In genomic region chr1:229440821-229441537, GRCh38 we compare ENCODE assay signal across 9 cellular contexts. TPM values are rescaled to one million over a fixed set of nuclear protein-coding genes. Genes with fewer than 3 reads are reported as not detected.
DNase-seq lines count a peak whose midpoint lies in the region; ATAC-seq and TF ChIP-seq lines count a peak whose summit lies in the region.
"Had no signal": no experiment of that assay in that cellular context is flagged by ENCODE, and none has a peak within 500 bp of the region (broad histone marks: within the 10 kb centered on the region; RNA-seq: fewer than 3 reads in every experiment).

No MANE protein-coding gene starts in this region.

- H4K20me1 ChIP-seq in osteoblast (ENCODE audit: insufficient read depth, low read length): no peaks in the 10 kb centered on the region

- H3K4me1 Mint-ChIP-seq in activated T-cell treated with anti-CD3 and anti-CD28 coated beads, Interleukin-2, amount 50 U/mL, for 72 hours (ENCODE audit: low read depth): peaks cover 36% of the 10 kb centered on the region

- ATAC-seq in HG02938 (IDR thresholded peaks at IDR 0.05; ENCODE audit: unreplicated experiment): peak; percentile 98
- peak; percentile 94 to 96 for ATAC-seq in activated T-cell treated with anti-CD3 and anti-CD28 coated beads, Interleukin-2, amount 50 U/mL, for 72 hours (replicated peaks in 1 of 2)

- H2AFZ ChIP-seq in osteoblast (ENCODE audit: low read length): no peak overlapping the region

- peaks cover 3 to 20% of the 10 kb centered on the region in 2 donors for H3K36me3 Mint-ChIP-seq in activated T-cell treated with anti-CD3 and anti-CD28 coated beads, Interleukin-2, amount 50 U/mL, for 72 hours (ENCODE audit: insufficient read depth in 2 of 2)

- H3K4me1 ChIP-seq in osteoblast (ENCODE audit: insufficient read depth, low read length): peaks cover 12% of the 10 kb centered on the region

- peak overlapping the region; percentile 60 for H3K27ac ChIP-seq in osteoblast (ENCODE audit: low read depth, low read length)
- H3K27ac ChIP-seq: C4-2B had no signal

- peak overlapping the region; percentile 29 to 59 for H3K4me3 Mint-ChIP-seq in activated T-cell treated with anti-CD3 and anti-CD28 coated beads, Interleukin-2, amount 50 U/mL, for 72 hours

- no peaks in the 10 kb centered on the region for H3K79me2 ChIP-seq in osteoblast (ENCODE audit: insufficient read depth, low read length)

- DNase-seq in activated CD8-positive, alpha-beta memory T cell treated with anti-CD3 and anti-CD28 coated beads for 24 hours: peak; percentile 65
- no peak for DNase-seq in activated CD8-positive, alpha-beta memory T cell treated with anti-CD3 and anti-CD28 coated beads, Interleukin-2, amount 50 U/mL, for 4 hours
- DNase-seq in activated T-cell treated with anti-CD3 and anti-CD28 coated beads, Interleukin-2, amount 50 U/mL, for 72 hours: peak; percentile 22 to 34
- DNase-seq in osteoblast (ENCODE audit: insufficient read length, low spot score, missing footprints) (peak; percentile 86), islet precursor cell (no peak), DMS79 (lab: John Stamatoyannopoulos, UW) (no peak)
- no peak for DNase-seq in stimulated activated naive CD4-positive, alpha-beta T cell (lab: John Stamatoyannopoulos, UW)

- no peaks in the 10 kb centered on the region for H3K9me3 ChIP-seq in osteoblast (ENCODE audit: low read depth, low read length)

- no peak overlapping the region for H3K4me3 ChIP-seq in osteoblast (ENCODE audit: insufficient read depth, low read length)

- H3K9me3 Mint-ChIP-seq in activated T-cell treated with anti-CD3 and anti-CD28 coated beads, Interleukin-2, amount 50 U/mL, for 72 hours: no peaks in the 10 kb centered on the region

- H3K27ac Mint-ChIP-seq in activated T-cell treated with anti-CD3 and anti-CD28 coated beads, Interleukin-2, amount 50 U/mL, for 72 hours: no peak overlapping the region

- TF ChIP-seq CTCF in osteoblast (IDR thresholded peaks at IDR 0.05; ENCODE audit: extremely low read depth, low read depth, low read length): no peak

- H3K27me3 Mint-ChIP-seq in activated T-cell treated with anti-CD3 and anti-CD28 coated beads, Interleukin-2, amount 50 U/mL, for 72 hours (ENCODE audit: low read depth): peaks cover 28% of the 10 kb centered on the region

- peaks cover 4% of the 10 kb centered on the region for H3K36me3 ChIP-seq in osteoblast (ENCODE audit: insufficient read depth, low read length)

- H3K27me3 ChIP-seq in osteoblast (ENCODE audit: insufficient read depth, low read length): peaks cover 10% of the 10 kb centered on the region

- peak overlapping the region; percentile 59 for H3K4me2 ChIP-seq in osteoblast (ENCODE audit: insufficient read depth, low read length)

RNA-seq across cellular contexts. Expression of gene ACTA1, which starts 7.1 kb away (rescaled TPM):
- not detected for total RNA-seq in activated T-cell treated with anti-CD3 and anti-CD28 coated beads, Interleukin-2, amount 50 U/mL, for 72 hours
- total RNA-seq in osteoblast: not detected in 2 replicates

Comparison
In these comparisons a context has a peak if more than half of its experiments do, and no peak if none do; other contexts are left out.
1. DNase-seq: peak in activated CD8-positive, alpha-beta memory T cell treated with anti-CD3 and anti-CD28 coated beads for 24 hours (single experiment), activated T-cell treated with anti-CD3 and anti-CD28 coated beads, Interleukin-2, amount 50 U/mL, for 72 hours (2 of 2) and osteoblast (single experiment); none in activated CD8-positive, alpha-beta memory T cell treated with anti-CD3 and anti-CD28 coated beads, Interleukin-2, amount 50 U/mL, for 4 hours (single experiment), stimulated activated naive CD4-positive, alpha-beta T cell (0 of 6), islet precursor cell (single experiment) and DMS79 (single experiment).